1 cellular context compared by ENCODE assay signal in genomic region chr3:45656575-45657363, GRCh38.
TF ChIP-seq lines count a peak whose summit lies in the region.

No MANE protein-coding gene starts in this region.

TF ChIP-seq in HepG2, 621 proteins besides CTCF, POLR2A, EP300 and RAD21 (continued from another document and continues in another):
- TF ChIP-seq KIAA2018 (CRISPR knock-in tag; IDR thresholded peaks at IDR 0.05; ENCODE audit: borderline replicate concordance) (no peak), NFYB (CRISPR knock-in tag; IDR thresholded peaks at IDR 0.05) (no peak), TIGD3 (CRISPR knock-in tag; IDR thresholded peaks at IDR 0.05; ENCODE audit: borderline replicate concordance) (no peak), ZBTB39 (CRISPR knock-in tag; IDR thresholded peaks at IDR 0.05) (no peak), SUZ12 (IDR thresholded peaks at IDR 0.05; ENCODE audit: low read depth, low read length) (no peak), NKX3-1 (CRISPR knock-in tag; IDR thresholded peaks at IDR 0.05) (no peak), ZNF552 (CRISPR knock-in tag; IDR thresholded peaks at IDR 0.05; ENCODE audit: borderline replicate concordance) (no peak), GMEB1 (CRISPR knock-in tag; IDR thresholded peaks at IDR 0.05; ENCODE audit: borderline replicate concordance) (no peak), GTF3A (CRISPR knock-in tag; conservative IDR thresholded peaks at IDR 0.05) (no peak), ZNF549 (CRISPR knock-in tag; IDR thresholded peaks at IDR 0.05) (no peak), ZNF234 (CRISPR knock-in tag; conservative IDR thresholded peaks at IDR 0.05) (no peak), ZFAT (CRISPR knock-in tag; conservative IDR thresholded peaks at IDR 0.05) (no peak), ZNF251 (CRISPR knock-in tag; IDR thresholded peaks at IDR 0.05) (no peak), RBAK (CRISPR knock-in tag; IDR thresholded peaks at IDR 0.05) (no peak), REST (IDR thresholded peaks at IDR 0.05; ENCODE audit: borderline replicate concordance in 1 of 2, low read depth in 1 of 2, low read length in 2 of 2) (no peak), ZNF383 (CRISPR knock-in tag; IDR thresholded peaks at IDR 0.05; ENCODE audit: borderline replicate concordance) (no peak), ISX (CRISPR knock-in tag; conservative IDR thresholded peaks at IDR 0.05) (no peak), ZNF124 (CRISPR knock-in tag; IDR thresholded peaks at IDR 0.05) (no peak), AFF4 (CRISPR knock-in tag; IDR thresholded peaks at IDR 0.05) (no peak), EHMT2 (IDR thresholded peaks at IDR 0.05; ENCODE audit: borderline replicate concordance, low read depth, low read length) (no peak), ZNF607 (CRISPR knock-in tag; IDR thresholded peaks at IDR 0.05; ENCODE audit: borderline replicate concordance) (0 out of 2 replicates have a peak, but pooled peaks have one; percentile 28), ZNF644 (CRISPR knock-in tag; IDR thresholded peaks at IDR 0.05; ENCODE audit: low read depth) (no peak), ZNF710 (CRISPR knock-in tag; IDR thresholded peaks at IDR 0.05; ENCODE audit: borderline replicate concordance) (no peak), ZNF30 (CRISPR knock-in tag; IDR thresholded peaks at IDR 0.05) (no peak), ZNF441 (CRISPR knock-in tag; IDR thresholded peaks at IDR 0.05; ENCODE audit: borderline replicate concordance) (no peak), ISL2 (CRISPR knock-in tag; IDR thresholded peaks at IDR 0.05) (no peak), ADNP (CRISPR knock-in tag; IDR thresholded peaks at IDR 0.05) (no peak), MTA3 (CRISPR knock-in tag; IDR thresholded peaks at IDR 0.05) (no peak), NBN (conservative IDR thresholded peaks at IDR 0.05) (no peak), PBX2 (CRISPR knock-in tag; IDR thresholded peaks at IDR 0.05) (no peak), ZNF460 (CRISPR knock-in tag; IDR thresholded peaks at IDR 0.05; ENCODE audit: borderline replicate concordance) (no peak), IRX3 (CRISPR knock-in tag; IDR thresholded peaks at IDR 0.05; ENCODE audit: borderline replicate concordance, low read depth) (no peak), ZNF572 (CRISPR knock-in tag; IDR thresholded peaks at IDR 0.05) (no peak), ZFP41 (CRISPR knock-in tag; IDR thresholded peaks at IDR 0.05; ENCODE audit: borderline replicate concordance) (no peak), ZNF543 (CRISPR knock-in tag; IDR thresholded peaks at IDR 0.05) (no peak)
